In genomic region chr5:180211761-180212035, GRCh38 we compare ENCODE assay signal across 37 cellular contexts. TPM values are rescaled to one million over a fixed set of nuclear protein-coding genes. Genes with fewer than 3 reads are reported as not detected.
"Had no signal": no experiment of that assay in that cellular context is flagged by ENCODE, and none has a peak within 500 bp of the region (broad histone marks: within the 10 kb centered on the region; RNA-seq: fewer than 3 reads in every experiment).

No MANE protein-coding gene starts in this region.

- H3K36me3 Mint-ChIP-seq: activated CD8-positive, alpha-beta memory T cell treated with anti-CD3 and anti-CD28 coated beads, Interleukin-2, amount 10 ng/mL, durations not matched to agents 7 days and 5 days; WTC11 had no signal

- H3K9me3 ChIP-seq: adrenal gland, body of pancreas had no signal

- H3K4me3 Mint-ChIP-seq: activated CD4-positive, alpha-beta memory T cell treated with anti-CD3 and anti-CD28 coated beads, Interleukin-2, amount 10 ng/mL, durations not matched to agents 7 days and 5 days; activated CD4-positive, alpha-beta T cell treated with anti-CD3 and anti-CD28 coated beads for 36 hours; activated CD4-positive, alpha-beta T cell treated with anti-CD3 and anti-CD28 coated beads, Interleukin-2, amount 10 ng/mL, durations not matched to agents 7 days and 5 days; activated CD8-positive, alpha-beta memory T cell treated with anti-CD3 and anti-CD28 coated beads, Interleukin-2, amount 10 ng/mL, durations not matched to agents 7 days and 5 days; activated CD8-positive, alpha-beta T cell treated with anti-CD3 and anti-CD28 coated beads, Interleukin-2, amount 10 ng/mL, durations not matched to agents 7 days and 5 days; activated naive CD4-positive, alpha-beta T cell treated with anti-CD3 and anti-CD28 coated beads for 36 hours; activated naive CD8-positive, alpha-beta T cell treated with anti-CD3 and anti-CD28 coated beads for 36 hours; activated T-cell treated with anti-CD3 and anti-CD28 coated beads, Interleukin-2, amount 50 U/mL, for 24 hours; T-helper 1 cell treated with Interleukin-12 subunit alpha and Interleukin-12 subunit beta and Interleukin-4 antibody, amounts not matched to agents 30 μg/mL and 1 μg/mL, for 36 hours; T-helper 2 cell treated with Interferon-gamma antibody and Interleukin-4, amounts not matched to agents 5 μg/mL and 100 μg/mL, for 36 hours; WTC11 had no signal

- H3K4me3 ChIP-seq: adrenal gland, body of pancreas, breast epithelium had no signal

- H3K27ac Mint-ChIP-seq: activated CD4-positive, alpha-beta memory T cell treated with anti-CD3 and anti-CD28 coated beads, Interleukin-2, amount 10 ng/mL, durations not matched to agents 7 days and 5 days; activated CD4-positive, alpha-beta T cell treated with anti-CD3 and anti-CD28 coated beads for 36 hours; activated CD4-positive, alpha-beta T cell treated with anti-CD3 and anti-CD28 coated beads, Interleukin-2, amount 10 ng/mL, durations not matched to agents 7 days and 5 days; activated CD8-positive, alpha-beta memory T cell treated with anti-CD3 and anti-CD28 coated beads, Interleukin-2, amount 10 ng/mL, durations not matched to agents 7 days and 5 days; activated CD8-positive, alpha-beta T cell treated with anti-CD3 and anti-CD28 coated beads, Interleukin-2, amount 10 ng/mL, durations not matched to agents 7 days and 5 days; activated naive CD4-positive, alpha-beta T cell treated with anti-CD3 and anti-CD28 coated beads for 36 hours; activated naive CD4-positive, alpha-beta T cell treated with anti-CD3 and anti-CD28 coated beads, Interleukin-2, amount 50 U/mL, for 72 hours; activated naive CD8-positive, alpha-beta T cell treated with anti-CD3 and anti-CD28 coated beads for 36 hours; activated T-cell treated with anti-CD3 and anti-CD28 coated beads, Interleukin-2, amount 50 U/mL, for 24 hours; activated T-helper 2 cell treated with anti-CD3 and anti-CD28 coated beads, Interferon-gamma antibody, Interleukin-2, Interleukin-4, amounts not matched to agents 10 μg/mL and 5 μg/mL and 100 μg/mL, durations not matched to agents 14 hours and 24 hours and 36 hours; T-helper 1 cell treated with Interleukin-12 subunit alpha and Interleukin-12 subunit beta and Interleukin-4 antibody, amounts not matched to agents 30 μg/mL and 1 μg/mL, for 36 hours; T-helper 2 cell treated with Interferon-gamma antibody and Interleukin-4, amounts not matched to agents 5 μg/mL and 100 μg/mL, for 36 hours; WTC11 had no signal

- H3K4me1 ChIP-seq: breast epithelium had no signal

- H3K9me3 Mint-ChIP-seq: activated T-helper 2 cell treated with anti-CD3 and anti-CD28 coated beads, Interferon-gamma antibody, Interleukin-2, Interleukin-4, amounts not matched to agents 10 μg/mL and 5 μg/mL and 100 μg/mL, durations not matched to agents 14 hours and 24 hours and 36 hours; T-helper 2 cell treated with Interferon-gamma antibody and Interleukin-4, amounts not matched to agents 5 μg/mL and 100 μg/mL, for 36 hours had no signal

- H3K36me3 ChIP-seq: adrenal gland, brain microvascular endothelial cell, breast epithelium, WERI-Rb-1 had no signal

- H3K27ac ChIP-seq: adrenal gland, body of pancreas, brain microvascular endothelial cell, breast epithelium, WERI-Rb-1 had no signal

- DNase-seq: activated CD4-positive, alpha-beta memory T cell treated with anti-CD3 and anti-CD28 coated beads, Interleukin-2, amount 10 ng/mL, durations not matched to agents 7 days and 5 days; activated CD4-positive, alpha-beta T cell treated with anti-CD3 and anti-CD28 coated beads for 1 hour; activated CD4-positive, alpha-beta T cell treated with anti-CD3 and anti-CD28 coated beads for 36 hours; activated CD4-positive, alpha-beta T cell treated with anti-CD3 and anti-CD28 coated beads for 48 hours; activated CD4-positive, alpha-beta T cell treated with anti-CD3 and anti-CD28 coated beads, Interleukin-2, amount 10 ng/mL, durations not matched to agents 7 days and 5 days; activated CD4-positive, alpha-beta T cell treated with anti-CD3 and anti-CD28 coated beads, Interleukin-2, amount 50 U/mL, for 48 hours; activated CD4-positive, CD25-positive, alpha-beta regulatory T cell; activated CD8-positive, alpha-beta memory T cell treated with anti-CD3 and anti-CD28 coated beads for 24 hours; activated CD8-positive, alpha-beta memory T cell treated with anti-CD3 and anti-CD28 coated beads, Interleukin-2, amount 10 ng/mL, durations not matched to agents 7 days and 5 days; activated CD8-positive, alpha-beta memory T cell treated with anti-CD3 and anti-CD28 coated beads, Interleukin-2, amount 50 U/mL, for 48 hours; activated CD8-positive, alpha-beta T cell treated with anti-CD3 and anti-CD28 coated beads, Interleukin-2, amount 10 ng/mL, durations not matched to agents 7 days and 5 days; activated effector memory CD4-positive, alpha-beta T cell treated with Interleukin-2 at 50 U/mL for 16 hours; activated gamma-delta T cell treated with Interleukin-2 at 50 U/mL for 16 hours; activated naive CD4-positive, alpha-beta T cell; activated naive CD4-positive, alpha-beta T cell treated with anti-CD3 and anti-CD28 coated beads for 36 hours; activated naive CD4-positive, alpha-beta T cell treated with anti-CD3 and anti-CD28 coated beads, Interleukin-2, amount 50 U/mL, for 16 hours; activated naive CD8-positive, alpha-beta T cell treated with anti-CD3 and anti-CD28 coated beads for 36 hours; activated T-cell treated with anti-CD3 and anti-CD28 coated beads, Interleukin-2, amount 50 U/mL, for 24 hours; activated T-cell treated with anti-CD3 and anti-CD28 coated beads, Interleukin-2, amount 50 U/mL, for 48 hours; amniotic stem cell; aorta; body of pancreas; brain microvascular endothelial cell; central memory CD4-positive, alpha-beta T cell; SW 1271; T-helper 1 cell; T-helper 2 cell; T-helper 9 cell; WERI-Rb-1 had no signal

- ATAC-seq: activated CD4-positive, alpha-beta T cell treated with anti-CD3 and anti-CD28 coated beads for 36 hours; activated CD4-positive, CD25-positive, alpha-beta regulatory T cell treated with anti-CD3 and anti-CD28 coated beads, Interleukin-2, amount 50 U/mL, for 24 hours; activated CD8-positive, alpha-beta memory T cell treated with anti-CD3 and anti-CD28 coated beads, Interleukin-2, amount 10 ng/mL, durations not matched to agents 7 days and 5 days; activated CD8-positive, alpha-beta T cell treated with anti-CD3 and anti-CD28 coated beads, Interleukin-2, amount 10 ng/mL, durations not matched to agents 7 days and 5 days; activated naive CD4-positive, alpha-beta T cell treated with anti-CD3 and anti-CD28 coated beads, Interleukin-2, amount 50 U/mL, for 72 hours; body of pancreas; WTC11 had no signal

RNA-seq across cellular contexts. Expression of gene RASGEF1C, which starts 2.7 kb away (rescaled TPM):
- total RNA-seq: activated CD4-positive, alpha-beta memory T cell treated with anti-CD3 and anti-CD28 coated beads, Interleukin-2, amount 10 ng/mL, durations not matched to agents 7 days and 5 days; activated CD4-positive, alpha-beta T cell treated with anti-CD3 and anti-CD28 coated beads for 36 hours; activated CD4-positive, alpha-beta T cell treated with anti-CD3 and anti-CD28 coated beads, Interleukin-2, amount 10 ng/mL, durations not matched to agents 7 days and 5 days; activated CD8-positive, alpha-beta memory T cell treated with anti-CD3 and anti-CD28 coated beads, Interleukin-2, amount 10 ng/mL, durations not matched to agents 7 days and 5 days; activated CD8-positive, alpha-beta T cell treated with anti-CD3 and anti-CD28 coated beads, Interleukin-2, amount 10 ng/mL, durations not matched to agents 7 days and 5 days; activated naive CD4-positive, alpha-beta T cell treated with anti-CD3 and anti-CD28 coated beads for 36 hours; activated naive CD4-positive, alpha-beta T cell treated with anti-CD3 and anti-CD28 coated beads, Interleukin-2, amount 50 U/mL, for 72 hours; activated naive CD8-positive, alpha-beta T cell treated with anti-CD3 and anti-CD28 coated beads for 36 hours; activated T-helper 2 cell treated with anti-CD3 and anti-CD28 coated beads, Interferon-gamma antibody, Interleukin-2, Interleukin-4, amounts not matched to agents 10 μg/mL and 5 μg/mL and 100 μg/mL, durations not matched to agents 14 hours and 24 hours and 36 hours; body of pancreas had no signal
- polyA plus RNA-seq: aorta had no signal
